ENCODE assay signal across 11 cellular contexts in genomic region chr11:64204080-64204440, GRCh38. TPM values are rescaled to one million over a fixed set of nuclear protein-coding genes. Genes with fewer than 3 reads are reported as not detected.
DNase-seq lines count a peak whose midpoint lies in the region; ATAC-seq and TF ChIP-seq lines count a peak whose summit lies in the region.
"Had no signal": no experiment of that assay in that cellular context is flagged by ENCODE, and none has a peak within 500 bp of the region (broad histone marks: within the 10 kb centered on the region; RNA-seq: fewer than 3 reads in every experiment).

No MANE protein-coding gene starts in this region.

- peaks cover 83% of the 10 kb centered on the region for H3K36me3 Mint-ChIP-seq in Caco-2 (ENCODE audit: insufficient read depth, unreplicated experiment)
- H3K36me3 Mint-ChIP-seq in activated CD8-positive, alpha-beta T cell treated with anti-CD3 and anti-CD28 coated beads, Interleukin-2, amount 10 ng/mL, durations not matched to agents 7 days and 5 days (ENCODE audit: low read depth) = peaks cover 86% of the 10 kb centered on the region
- peaks cover 32% of the 10 kb centered on the region for H3K36me3 Mint-ChIP-seq in mesothelial cell of epicardium

- peak overlapping the region; percentile 39 for H3K27ac Mint-ChIP-seq in Caco-2 (ENCODE audit: unreplicated experiment)
- peak overlapping the region; percentile 80 for H3K27ac Mint-ChIP-seq in activated CD8-positive, alpha-beta T cell treated with anti-CD3 and anti-CD28 coated beads, Interleukin-2, amount 10 ng/mL, durations not matched to agents 7 days and 5 days
- peak overlapping the region; percentile 67 for H3K27ac Mint-ChIP-seq in mesothelial cell of epicardium

- ATAC-seq in activated CD8-positive, alpha-beta T cell treated with anti-CD3 and anti-CD28 coated beads, Interleukin-2, amount 10 ng/mL, durations not matched to agents 7 days and 5 days = no peak
- ATAC-seq in GM18502 (IDR thresholded peaks at IDR 0.05; ENCODE audit: poor library complexity, unreplicated experiment) (no peak), esophagus mucosa (no peak)

- no peaks in the 10 kb centered on the region for H3K9me3 Mint-ChIP-seq in Caco-2 (ENCODE audit: unreplicated experiment)
- H3K9me3 Mint-ChIP-seq in activated CD8-positive, alpha-beta T cell treated with anti-CD3 and anti-CD28 coated beads, Interleukin-2, amount 10 ng/mL, durations not matched to agents 7 days and 5 days (ENCODE audit: insufficient read depth) = no peaks in the 10 kb centered on the region
- H3K9me3 Mint-ChIP-seq in mesothelial cell of epicardium = no peaks in the 10 kb centered on the region

- no peaks in the 10 kb centered on the region for H3K9me3 ChIP-seq in A673 (ENCODE audit: low read depth, low read length, poor library complexity, severe bottlenecking)
- H3K9me3 ChIP-seq in Caco-2 = no peaks in the 10 kb centered on the region
- H3K9me3 ChIP-seq: ascending aorta, gastrocnemius medialis had no signal

- H3K4me1 Mint-ChIP-seq in Caco-2 (ENCODE audit: low read depth, unreplicated experiment) = no peaks in the 10 kb centered on the region
- peaks cover 45% of the 10 kb centered on the region for H3K4me1 Mint-ChIP-seq in activated CD8-positive, alpha-beta T cell treated with anti-CD3 and anti-CD28 coated beads, Interleukin-2, amount 10 ng/mL, durations not matched to agents 7 days and 5 days (ENCODE audit: low read depth)
- H3K4me1 Mint-ChIP-seq in mesothelial cell of epicardium = peaks cover 9% of the 10 kb centered on the region

- H3K4me3 ChIP-seq in A673 (ENCODE audit: low read depth, low read length, poor library complexity, severe bottlenecking) (no peak overlapping the region), Caco-2 (ENCODE audit: low read depth, low read length) (no peak overlapping the region)
- H3K4me3 ChIP-seq: ascending aorta, gastrocnemius medialis had no signal

- TF ChIP-seq CTCF in A673 (conservative IDR thresholded peaks at IDR 0.05; ENCODE audit: low read depth, low read length) (no peak), Caco-2 (IDR thresholded peaks at IDR 0.05; ENCODE audit: insufficient read depth in 1 of 2, low read depth in 1 of 2, low read length in 1 of 2, severe bottlenecking in 1 of 2, unreplicated experiment in 1 of 2) (no peak), mesothelial cell of epicardium (IDR thresholded peaks at IDR 0.05; ENCODE audit: unreplicated experiment) (no peak)

- BruUV-seq in A673 (replicated peaks; lab: Mats Ljungman, UMichigan) (TSS peak; percentile 94), Caco-2 (replicated peaks; lab: Mats Ljungman, UMichigan) (TSS peak; percentile 90)

- CTCF ChIA-PET in A673 (lab: Charles Lee) (interaction anchor here (0.5 to 4.6 kb wide), 19 partner anchors 9 to 485 kb away, joined by 3 to 33 read pairs (median 5); partner anchors contain the start of genes CATSPERZ, PLCB3, PPP1R14B and STIP1), Caco-2 (lab: Charles Lee) (interaction anchor here (0.6 to 1.3 kb wide), 9 partner anchors 19 to 132 kb away, joined by 3 to 9 read pairs (median 6); partner anchors contain the start of genes NUDT22, STIP1 and TRPT1)
- CTCF ChIA-PET in activated CD8-positive, alpha-beta T cell treated with anti-CD3 and anti-CD28 coated beads, Interleukin-2, amount 10 ng/mL, durations not matched to agents 7 days and 5 days (lab: Charles Lee) = interaction anchor here (0.7 to 6.9 kb wide), 23 partner anchors 8 to 157 kb away, joined by 3 to 165 read pairs (median 10); partner anchors contain the start of genes BAD, CATSPERZ, DNAJC4 and ESRRA

- POLR2A ChIA-PET in A673 (lab: Charles Lee; ENCODE audit: low non-redundant PET) (interaction anchor here (2.4 kb wide), 1 partner anchor 18 kb away, joined by 6 read pairs; the partner anchor contains the start of gene STIP1), Caco-2 (lab: Charles Lee) (interaction anchor here (0.6 to 1.9 kb wide), 4 partner anchors 18 to 114 kb away, joined by 3 to 7 read pairs (median 6); partner anchors contain the start of genes ESRRA, PRDX5 and STIP1)
- POLR2A ChIA-PET in activated CD8-positive, alpha-beta T cell treated with anti-CD3 and anti-CD28 coated beads, Interleukin-2, amount 10 ng/mL, durations not matched to agents 7 days and 5 days (lab: Charles Lee) = interaction anchor here (0.6 to 9.2 kb wide), 6 partner anchors 15 to 100 kb away, joined by 3 to 162 read pairs (median 48); partner anchors contain the start of genes ESRRA, NUDT22, STIP1 and TRPT1

- H3K27ac ChIP-seq in A673 (ENCODE audit: low read depth, low read length, poor library complexity, severe bottlenecking) = peak overlapping the region; percentile 74
- H3K27ac ChIP-seq: ascending aorta had no signal

- H3K4me1 ChIP-seq in A673 (ENCODE audit: insufficient read depth, low read length, poor library complexity, severe bottlenecking) (peaks cover 54% of the 10 kb centered on the region), Caco-2 (no peaks in the 10 kb centered on the region)
- H3K4me1 ChIP-seq: ascending aorta had no signal

- H3K4me3 Mint-ChIP-seq in Caco-2 (ENCODE audit: unreplicated experiment) = no peak overlapping the region
- H3K4me3 Mint-ChIP-seq in activated CD8-positive, alpha-beta T cell treated with anti-CD3 and anti-CD28 coated beads, Interleukin-2, amount 10 ng/mL, durations not matched to agents 7 days and 5 days = no peak overlapping the region
- H3K4me3 Mint-ChIP-seq in mesothelial cell of epicardium = no peak overlapping the region

- no peak for DNase-seq in A673 (ENCODE audit: low spot score)
- no peak for DNase-seq in Caco-2
- DNase-seq in activated CD8-positive, alpha-beta T cell treated with anti-CD3 and anti-CD28 coated beads, Interleukin-2, amount 10 ng/mL, durations not matched to agents 7 days and 5 days = no peak
- DNase-seq in mesothelial cell of epicardium (ENCODE audit: low spot score in 2 of 2, unreplicated experiment in 2 of 2) = no peak
- DNase-seq in MV-4-11 (lab: John Stamatoyannopoulos, UW) = no peak
- no peak for DNase-seq in NCI-H187 treated with DMSO at 0.1 percent for 48 hours (lab: John Stamatoyannopoulos, UW)

- H3K27me3 ChIP-seq in A673 (replicated peaks; ENCODE audit: insufficient read depth, low read depth, low read length, poor library complexity) (no peaks in the 10 kb centered on the region), Caco-2 (replicated peaks; ENCODE audit: control insufficient read depth, insufficient read depth, low read length) (no peaks in the 10 kb centered on the region)
- H3K27me3 ChIP-seq: ascending aorta, gastrocnemius medialis had no signal

- no peaks in the 10 kb centered on the region for H3K27me3 Mint-ChIP-seq in Caco-2 (ENCODE audit: insufficient read depth, unreplicated experiment)
- no peaks in the 10 kb centered on the region for H3K27me3 Mint-ChIP-seq in activated CD8-positive, alpha-beta T cell treated with anti-CD3 and anti-CD28 coated beads, Interleukin-2, amount 10 ng/mL, durations not matched to agents 7 days and 5 days (ENCODE audit: low read depth)
- H3K27me3 Mint-ChIP-seq in mesothelial cell of epicardium (ENCODE audit: low read depth) = no peaks in the 10 kb centered on the region
- H3K27me3 Mint-ChIP-seq: activated CD8-positive, alpha-beta memory T cell treated with anti-CD3 and anti-CD28 coated beads, Interleukin-2, amount 10 ng/mL, durations not matched to agents 7 days and 5 days had no signal

- H3K36me3 ChIP-seq in A673 (ENCODE audit: insufficient read depth, low read length, poor library complexity, severe bottlenecking) (peaks cover 63% of the 10 kb centered on the region), Caco-2 (ENCODE audit: control insufficient read depth, insufficient read depth, low read length) (peaks cover 5% of the 10 kb centered on the region)

- intact Hi-C loops in A673 (cut with micrococcal nuclease; ENCODE audit: unreplicated experiment) = loop anchor here (1.0 to 2.0 kb wide), 2 partner anchors 97 to 151 kb away; no protein-coding TSS in a partner anchor
- intact Hi-C loops in Caco-2 (cut with micrococcal nuclease; ENCODE audit: unreplicated experiment) = loop anchor here (1.0 kb wide), 1 partner anchor 30 kb away; the partner anchor contains the start of gene VEGFB

RNA-seq across cellular contexts. Expression of gene FERMT3, which starts 2.5 kb away (rescaled TPM):
- total RNA-seq in A673 (2021) = 99.3 and 99.4 TPM in 2 replicates
- 3.3 and 4.3 TPM in 2 replicates for total RNA-seq in Caco-2 (2022)
- total RNA-seq in activated CD8-positive, alpha-beta T cell treated with anti-CD3 and anti-CD28 coated beads, Interleukin-2, amount 10 ng/mL, durations not matched to agents 7 days and 5 days = 100 to 1,000 TPM; 261 to 281 TPM
- total RNA-seq in mesothelial cell of epicardium = 4.8 to 8.4 TPM (median 5.9 TPM) in 3 replicates
- 2.4 TPM for total RNA-seq in esophagus mucosa

RNA-seq across cellular contexts. Expression of gene STIP1, which starts 18.1 kb away (rescaled TPM):
- total RNA-seq in A673 (2021) (565 and 577 TPM in 2 replicates), Caco-2 (2022) (293 and 297 TPM in 2 replicates), mesothelial cell of epicardium (127 to 133 TPM (median 131 TPM) in 3 replicates), esophagus mucosa (74.2 TPM)
- total RNA-seq in activated CD8-positive, alpha-beta T cell treated with anti-CD3 and anti-CD28 coated beads, Interleukin-2, amount 10 ng/mL, durations not matched to agents 7 days and 5 days = 100 to 1,000 TPM; 335 to 340 TPM

RNA-seq across cellular contexts. Expression of gene TRPT1, which starts 21.9 kb away (rescaled TPM):
- 43.6 and 59.6 TPM in 2 replicates for total RNA-seq in A673 (2021)
- 32.1 and 36.8 TPM in 2 replicates for total RNA-seq in Caco-2 (2022)
- total RNA-seq in activated CD8-positive, alpha-beta T cell treated with anti-CD3 and anti-CD28 coated beads, Interleukin-2, amount 10 ng/mL, durations not matched to agents 7 days and 5 days = 10 to 100 TPM; 37.8 to 44.8 TPM
- total RNA-seq in mesothelial cell of epicardium = 38.9 to 41.1 TPM (median 40.9 TPM) in 3 replicates
- total RNA-seq in esophagus mucosa = 25.1 TPM

RNA-seq across cellular contexts. Expression of gene NUDT22, which starts 22.0 kb away (rescaled TPM):
- total RNA-seq in A673 (2021) (72.4 and 73.8 TPM in 2 replicates), Caco-2 (2022) (31.9 and 33.4 TPM in 2 replicates), mesothelial cell of epicardium (31.9 to 35.6 TPM (median 33.7 TPM) in 3 replicates), esophagus mucosa (59.9 TPM)
- total RNA-seq in activated CD8-positive, alpha-beta T cell treated with anti-CD3 and anti-CD28 coated beads, Interleukin-2, amount 10 ng/mL, durations not matched to agents 7 days and 5 days = 10 to 100 TPM; 86.7 to 91.6 TPM

RNA-seq across cellular contexts. Expression of gene DNAJC4, which starts 26.3 kb away (rescaled TPM):
- total RNA-seq in A673 (2021) (20.2 and 23.9 TPM in 2 replicates), Caco-2 (2022) (22.3 and 22.9 TPM in 2 replicates), mesothelial cell of epicardium (43.6 to 49.4 TPM (median 45.0 TPM) in 3 replicates), esophagus mucosa (16.7 TPM)
- 10 to 100 TPM; 38.0 to 41.3 TPM for total RNA-seq in activated CD8-positive, alpha-beta T cell treated with anti-CD3 and anti-CD28 coated beads, Interleukin-2, amount 10 ng/mL, durations not matched to agents 7 days and 5 days

Comparison
In these comparisons a context has a peak if more than half of its experiments do, and no peak if none do; other contexts are left out.
1. RNA of gene FERMT3, which starts 2.5 kb away (total RNA-seq): 261 to 281 TPM in activated CD8-positive, alpha-beta T cell treated with anti-CD3 and anti-CD28 coated beads, Interleukin-2, amount 10 ng/mL, durations not matched to agents 7 days and 5 days and 99.3 to 99.4 TPM in A673; 4.8 to 8.4 TPM in mesothelial cell of epicardium, 3.3 to 4.3 TPM in Caco-2 and 2.4 TPM in esophagus mucosa (single experiment); every median in the first group is over 10 times any median in the second.
2. Peak in every context shown above with its lines, with median percentiles within 50 percentile points of each other: H3K27ac Mint-ChIP-seq.